ENCODE assay signal across 20 cellular contexts in the genomic region with DNA sequence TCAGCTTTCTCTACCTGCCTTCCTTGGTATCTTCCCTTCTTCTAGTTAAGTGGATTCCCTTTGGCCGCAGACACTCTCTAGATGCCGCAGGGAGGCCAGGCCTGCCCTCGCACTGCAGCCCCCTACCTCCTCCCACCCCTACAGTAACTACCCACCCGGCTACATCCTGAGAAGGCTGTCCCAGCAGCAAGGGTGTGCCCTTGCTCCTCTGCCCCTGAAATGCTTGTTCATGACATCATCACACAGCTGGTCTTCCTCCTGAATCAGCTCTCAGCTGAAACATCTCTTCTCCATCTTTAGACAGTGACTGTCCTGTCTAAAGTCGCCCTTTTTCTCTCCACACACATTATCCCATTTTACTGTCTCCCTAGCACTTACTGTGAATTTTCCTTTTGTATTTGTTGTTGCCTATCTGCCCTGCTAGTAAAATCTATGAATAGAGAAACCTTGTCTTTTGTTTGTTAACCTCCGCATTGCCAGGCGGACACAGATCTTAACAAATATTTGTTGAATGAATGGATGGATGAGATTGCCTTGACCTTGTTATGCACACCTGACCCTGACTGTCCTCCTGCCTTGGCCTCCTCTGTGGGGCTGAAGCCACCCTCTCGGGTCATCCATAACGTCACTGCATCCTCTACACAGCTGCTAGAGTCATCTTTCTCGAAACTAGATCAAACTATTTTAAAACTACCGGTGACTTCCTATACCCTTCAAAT.
DNase-seq lines count a peak whose midpoint lies in the region; ATAC-seq, FAIRE-seq and TF ChIP-seq lines count a peak whose summit lies in the region.
"Had no signal": no experiment of that assay in that cellular context is flagged by ENCODE, and none has a peak within 500 bp of the region (broad histone marks: within the 10 kb centered on the region; RNA-seq: fewer than 3 reads in every experiment).

No MANE protein-coding gene starts in this region.

- in situ Hi-C loops in HepG2 (cut with HindIII; ENCODE audit: extremely low pct_ligation_motif_present, low pct_unique_long_range_greater_than_20kb) = no loop called here

- no TSS peak for BruUV-seq in HepG2 (replicated peaks; lab: Mats Ljungman, UMichigan)

- H3K4me3 ChIP-seq in HepG2 (replicated peaks in 1 of 3; ENCODE audit: insufficient read depth in 1 of 3, low read depth in 2 of 3, low read length in 3 of 3) (no peak overlapping the region), right lobe of liver (no peak overlapping the region), fibroblast of villous mesenchyme (ENCODE audit: low read depth, low read length) (no peak overlapping the region), Karpas-422 (ENCODE audit: low read length) (no peak overlapping the region)
- H3K4me3 ChIP-seq: adrenal gland, lower lobe of right lung, sigmoid colon had no signal

- POLR2A ChIA-PET in HepG2 (lab: Yijun Ruan, JAX) (no interaction called here), RWPE1 (lab: Yijun Ruan, JAX; ENCODE audit: low non-redundant PET) (no interaction called here)

- H3K27me3 ChIP-seq in HepG2 (ENCODE audit: control insufficient read depth in 1 of 2, insufficient read depth in 2 of 2, low read length in 2 of 2) (no peaks in the 10 kb centered on the region), right lobe of liver (no peaks in the 10 kb centered on the region), Karpas-422 (ENCODE audit: low read length) (no peaks in the 10 kb centered on the region)
- H3K27me3 ChIP-seq: adrenal gland, sigmoid colon had no signal

- H3K4me1 ChIP-seq in HepG2 (ENCODE audit: insufficient read depth, low read length) (peaks cover 48% of the 10 kb centered on the region), right lobe of liver (no peaks in the 10 kb centered on the region), Karpas-422 (ENCODE audit: low read length) (no peaks in the 10 kb centered on the region)

- TF ChIP-seq CTCF in HepG2 (CRISPR knock-in tag; IDR thresholded peaks at IDR 0.05) (no peak), right lobe of liver (IDR thresholded peaks at IDR 0.05) (no peak), RWPE1 (conservative IDR thresholded peaks at IDR 0.05; ENCODE audit: low read depth) (no peak), fibroblast of villous mesenchyme (IDR thresholded peaks at IDR 0.05; ENCODE audit: insufficient read depth, low read depth, low read length) (no peak)

- H3K36me3 ChIP-seq in HepG2 (replicated peaks in 1 of 2; ENCODE audit: control insufficient read depth in 1 of 2, insufficient read depth in 2 of 2, low read length in 2 of 2) (no peaks in the 10 kb centered on the region), right lobe of liver (no peaks in the 10 kb centered on the region), Karpas-422 (ENCODE audit: insufficient read depth, low read length) (no peaks in the 10 kb centered on the region)
- H3K36me3 ChIP-seq: adrenal gland, lower lobe of right lung, sigmoid colon had no signal

- CTCF ChIA-PET in HepG2 (lab: Yijun Ruan, JAX; ENCODE audit: low intra/inter-chr PET ratio, low total read pairs) (no interaction called here), RWPE1 (lab: Yijun Ruan, JAX) (interaction anchor here (0.7 kb wide), 1 partner anchor 82 kb away, joined by 3 read pairs; no protein-coding TSS in a partner anchor)

- H3K27ac ChIP-seq in HepG2 (ENCODE audit: extremely low read length, insufficient read depth, low read length) (no peak overlapping the region), right lobe of liver (no peak overlapping the region), RWPE1 (no peak overlapping the region), Karpas-422 (ENCODE audit: low read length) (no peak overlapping the region)
- H3K27ac ChIP-seq: adrenal gland, lower lobe of right lung, sigmoid colon had no signal

- WGBS in HepG2 (ENCODE audit: low lambda C conversion rate) = 68% methylated on average over 11 of the region's 11 CpGs
- 88% methylated on average over 11 of the region's 11 CpGs for WGBS in right lobe of liver (ENCODE audit: insufficient coverage, low coverage, low lambda C conversion rate, missing lambda C conversion rate)

- H2AFZ ChIP-seq in HepG2 (ENCODE audit: low read length) (no peak overlapping the region), Karpas-422 (ENCODE audit: low read length) (no peak overlapping the region)

- H3K9me3 ChIP-seq in HepG2 (ENCODE audit: low read length) (peaks cover 2% of the 10 kb centered on the region; the same call in 1 of the 2 replicates), right lobe of liver (no peaks in the 10 kb centered on the region), Karpas-422 (ENCODE audit: low read length) (no peaks in the 10 kb centered on the region)
- H3K9me3 ChIP-seq: lower lobe of right lung, sigmoid colon had no signal

- H3K9me2 ChIP-seq in Karpas-422 (replicated peaks; ENCODE audit: insufficient read depth, low read length) = no peaks in the 10 kb centered on the region

- H3K9ac ChIP-seq in HepG2 (ENCODE audit: insufficient read depth, low read depth, low read length) (no peak overlapping the region), Karpas-422 (ENCODE audit: low read length) (no peak overlapping the region)

- FAIRE-seq in HepG2 (lab: Jason Lieb, UNC) = no peak
- no peak for FAIRE-seq in GM12892 (lab: Jason Lieb, UNC)
- FAIRE-seq: colon had no signal

- intact Hi-C loops in HepG2 (cut with micrococcal nuclease; ENCODE audit: unreplicated experiment) = no loop called here
- intact Hi-C loops in right lobe of liver (cut with DNase I) = no loop called here

- H4K20me1 ChIP-seq in HepG2 (ENCODE audit: insufficient read depth, low read length) = no peaks in the 10 kb centered on the region
- peaks cover 40% of the 10 kb centered on the region for H4K20me1 ChIP-seq in Karpas-422 (ENCODE audit: insufficient read depth, low read depth, low read length)

- H3K4me2 ChIP-seq in HepG2 (ENCODE audit: low read depth, low read length) (no peak overlapping the region), Karpas-422 (ENCODE audit: low read depth, low read length, poor library complexity, severe bottlenecking) (no peak overlapping the region)

- H3K79me2 ChIP-seq in HepG2 (ENCODE audit: insufficient read depth, low read length) (peaks cover 3% of the 10 kb centered on the region), Karpas-422 (ENCODE audit: low read length) (no peaks in the 10 kb centered on the region)

- TF ChIP-seq POLR2A in HepG2 (IDR thresholded peaks at IDR 0.05; ENCODE audit: insufficient read depth in 1 of 2, low read depth in 2 of 2, low read length in 2 of 2) = no peak
- no peak for TF ChIP-seq POLR2A in right lobe of liver (IDR thresholded peaks at IDR 0.05)
- no peak for TF ChIP-seq POLR2A in GM12892 (IDR thresholded peaks at IDR 0.05; ENCODE audit: low read depth, low read length)

- no peak for TF ChIP-seq RAD21 in HepG2 (CRISPR knock-in tag; IDR thresholded peaks at IDR 0.05)

- peak; percentile 10; the same call in 2 of the 3 replicates for ATAC-seq in HepG2
- ATAC-seq in right lobe of liver = no peak
- no peak for ATAC-seq in GM18861 (IDR thresholded peaks at IDR 0.05; ENCODE audit: unreplicated experiment)
- ATAC-seq: activated T-cell treated with anti-CD3 and anti-CD28 coated beads, Interleukin-2, amount 50 U/mL, for 72 hours; stimulated activated memory B cell treated with anti-CD40 and anti-IgM and Interleukin-4, amounts not matched to agents 10 μg/mL and 1 μg/mL and 100 μg/mL, for 72 hours had no signal

- DNase-seq in HepG2 (ENCODE audit: low spot score) (peak; percentile 41), right lobe of liver (no peak), RWPE1 (ENCODE audit: low spot score) (peak; percentile 4), fibroblast of villous mesenchyme (ENCODE audit: low read depth) (peak; percentile 49), GM12892 (ENCODE audit: insufficient read length) (no peak), Karpas-422 (no peak), OCI-M2 (lab: John Stamatoyannopoulos, UW; ENCODE audit: unreplicated experiment) (no peak)
- DNase-seq: activated CD4-positive, alpha-beta T cell treated with anti-CD3 and anti-CD28 coated beads, Interleukin-2, amount 50 U/mL, for 1 hour; activated T-cell treated with anti-CD3 and anti-CD28 coated beads, Interleukin-2, amount 50 U/mL, for 72 hours; adrenal gland; DMS 273 treated with DMSO at 0.1 percent for 48 hours; lower lobe of right lung; NCI-H1930; Right ventricle myocardium superior; sigmoid colon; stimulated activated CD4-positive, alpha-beta T cell treated with anti-CD3 and anti-CD28 coated beads, Interleukin-4, amount 100 ng/mL, for 4 hours; T-helper 9 cell had no signal

- TF ChIP-seq EP300 in HepG2 (IDR thresholded peaks at IDR 0.05; ENCODE audit: low read depth in 2 of 2, low read length in 2 of 2) = no peak
- no peak for TF ChIP-seq EP300 in HepG2 (CRISPR knock-in tag; IDR thresholded peaks at IDR 0.05; ENCODE audit: borderline replicate concordance)

TF ChIP-seq in HepG2, 621 proteins besides CTCF, POLR2A, EP300 and RAD21 (continues in another document):
- TF ChIP-seq FIP1L1 (IDR thresholded peaks at IDR 0.05; ENCODE audit: borderline replicate concordance, insufficient read depth, low read depth, low read length) = no peak
- peak; percentile 81 for TF ChIP-seq ATF7 (IDR thresholded peaks at IDR 0.05)
- TF ChIP-seq ATF7 (CRISPR knock-in tag; IDR thresholded peaks at IDR 0.05) = no peak
- TF ChIP-seq SOX6 (IDR thresholded peaks at IDR 0.05) = no peak
- peak; percentile 42; the same call in 1 of the 2 replicates for TF ChIP-seq SOX6 (CRISPR knock-in tag; IDR thresholded peaks at IDR 0.05)
- TF ChIP-seq, protein P1, sequence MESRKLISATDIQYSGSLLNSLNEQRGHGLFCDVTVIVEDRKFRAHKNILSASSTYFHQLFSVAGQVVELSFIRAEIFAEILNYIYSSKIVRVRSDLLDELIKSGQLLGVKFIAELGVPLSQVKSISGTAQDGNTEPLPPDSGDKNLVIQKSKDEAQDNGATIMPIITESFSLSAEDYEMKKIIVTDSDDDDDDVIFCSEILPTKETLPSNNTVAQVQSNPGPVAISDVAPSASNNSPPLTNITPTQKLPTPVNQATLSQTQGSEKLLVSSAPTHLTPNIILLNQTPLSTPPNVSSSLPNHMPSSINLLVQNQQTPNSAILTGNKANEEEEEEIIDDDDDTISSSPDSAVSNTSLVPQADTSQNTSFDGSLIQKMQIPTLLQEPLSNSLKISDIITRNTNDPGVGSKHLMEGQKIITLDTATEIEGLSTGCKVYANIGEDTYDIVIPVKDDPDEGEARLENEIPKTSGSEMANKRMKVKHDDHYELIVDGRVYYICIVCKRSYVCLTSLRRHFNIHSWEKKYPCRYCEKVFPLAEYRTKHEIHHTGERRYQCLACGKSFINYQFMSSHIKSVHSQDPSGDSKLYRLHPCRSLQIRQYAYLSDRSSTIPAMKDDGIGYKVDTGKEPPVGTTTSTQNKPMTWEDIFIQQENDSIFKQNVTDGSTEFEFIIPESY (CRISPR knock-in tag; IDR thresholded peaks at IDR 0.05) = no peak
- TF ChIP-seq ZNF614 (CRISPR knock-in tag; IDR thresholded peaks at IDR 0.05; ENCODE audit: borderline replicate concordance) = no peak
- peak in 1 of 2 experiments; percentile 22; a peak in 1 of 4 replicates for TF ChIP-seq NR2F1 (CRISPR knock-in tag; IDR thresholded peaks at IDR 0.05)

Comparison
In these comparisons a context has a peak if more than half of its experiments do, and no peak if none do; other contexts are left out.
1. DNase-seq: peak in HepG2 (single experiment), RWPE1 (single experiment) and fibroblast of villous mesenchyme (single experiment); none in right lobe of liver (0 of 3), GM12892 (single experiment), Karpas-422 (single experiment) and OCI-M2 (single experiment).